ENCODE assay signal across 7 cellular contexts in genomic region chrX:129540068-129540653, GRCh38. TPM values are rescaled to one million over a fixed set of nuclear protein-coding genes. Genes with fewer than 3 reads are reported as not detected.
DNase-seq lines count a peak whose midpoint lies in the region; ATAC-seq and TF ChIP-seq lines count a peak whose summit lies in the region.

TSS of gene OCRL (plus strand) at chrX:129540259. CDS start at chrX:129540440, 181 bp downstream.

- no peaks in the 10 kb centered on the region for H3K9me3 ChIP-seq in HAP-1
- H3K9me3 ChIP-seq in right cardiac atrium (ENCODE audit: control insufficient read depth, low read length) = no peaks in the 10 kb centered on the region

- peak; percentile 76 to 89 for DNase-seq in HAP-1 (ENCODE audit: low spot score in 2 of 2)
- peak; percentile 77 for DNase-seq in M059J (ENCODE audit: low read depth)
- DNase-seq in SKM-1 (lab: John Stamatoyannopoulos, UW; ENCODE audit: unreplicated experiment) = peak; percentile 45
- peak; percentile 73 to 90 (median 86) for DNase-seq in right cardiac atrium
- DNase-seq in pulmonary artery endothelial cell (ENCODE audit: low read depth, low spot score) = no peak

- peak; percentile 75 for TF ChIP-seq CTCF in GM12872 (IDR thresholded peaks at IDR 0.05; ENCODE audit: insufficient read depth, low read depth, low read length)

- in situ Hi-C loops in HAP-1 (cut with MboI; ENCODE audit: low sequenced_read_pairs) = no loop called here

- H3K4me1 ChIP-seq in HAP-1 = peaks cover 10% of the 10 kb centered on the region
- no peaks in the 10 kb centered on the region for H3K4me1 ChIP-seq in right cardiac atrium (ENCODE audit: control insufficient read depth, insufficient read depth, low read length)

- under 1% methylated on average over 37 of the region's 60 CpGs for WGBS in right cardiac atrium

- H3K36me3 ChIP-seq in HAP-1 (replicated peaks) = peaks cover 12% of the 10 kb centered on the region

- H3K27me3 ChIP-seq in HAP-1 (ENCODE audit: low read depth) (no peaks in the 10 kb centered on the region), right cardiac atrium (ENCODE audit: control insufficient read depth, insufficient read depth) (no peaks in the 10 kb centered on the region)

- peak within 1 kb of the TSS; percentile 83 for H3K4me3 ChIP-seq in HAP-1
- H3K4me3 ChIP-seq in right cardiac atrium (ENCODE audit: low read length) = peak within 1 kb of the TSS; percentile 54

- intact Hi-C loops in right cardiac atrium (cut with DNase I) = no loop called here

- H3K27ac ChIP-seq in angular gyrus (ENCODE audit: low read depth, low read length) (peak within 1 kb of the TSS; percentile 66), right cardiac atrium (ENCODE audit: low read length) (peak within 1 kb of the TSS; percentile 63)

- ATAC-seq in right cardiac atrium = peak; percentile 92 to 94

RNA-seq across cellular contexts. Expression of gene OCRL, which starts in this region (rescaled TPM):
- total RNA-seq in M059J (2014; rRNA removed; shearing (Covaris generic)) = 31.8 and 44.7 TPM in 2 replicates
- 10 to 100 TPM; 13.0 to 14.3 (median 13.3) TPM for total RNA-seq in right cardiac atrium
- 7.0 TPM for polyA plus RNA-seq in right cardiac atrium
- 14.6 and 16.3 TPM in 2 replicates for total RNA-seq in pulmonary artery endothelial cell
